In the genomic region with DNA sequence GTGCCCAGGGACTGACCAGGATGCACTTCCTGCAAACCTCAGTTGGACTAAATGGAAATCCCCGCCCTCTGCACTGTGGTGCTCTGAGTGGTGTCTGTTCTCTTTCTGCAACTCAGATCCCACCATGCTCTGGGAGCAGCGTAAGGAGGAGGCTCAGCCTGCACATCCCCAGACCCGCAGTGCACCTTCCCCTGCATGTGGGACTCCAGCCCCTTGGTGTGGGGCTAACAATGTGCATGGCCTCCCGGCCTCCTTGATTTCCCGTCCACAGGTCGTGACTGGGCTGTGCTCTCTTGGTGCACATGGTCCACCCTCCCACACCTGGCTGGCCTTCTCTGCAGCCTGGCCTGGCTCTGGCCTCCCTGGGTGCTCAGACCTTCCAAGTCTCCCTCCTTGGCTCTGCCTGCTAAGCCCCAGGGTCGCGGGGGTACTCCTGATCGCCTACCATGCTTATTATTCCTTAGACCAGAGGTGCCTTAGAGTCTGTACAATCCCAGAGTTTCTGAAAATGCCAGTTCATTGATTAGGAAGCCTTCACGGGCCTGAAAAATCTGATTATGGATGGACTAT, we compare ENCODE assay signal across 26 cellular contexts.
"Had no signal": no experiment of that assay in that cellular context is flagged by ENCODE, and none has a peak within 500 bp of the region (broad histone marks: within the 10 kb centered on the region; RNA-seq: fewer than 3 reads in every experiment).

No MANE protein-coding gene starts in this region.

- H3K4me2 ChIP-seq: neural progenitor cell had no signal

- DNase-seq: cerebellar nuclear complex; effector memory CD4-positive, alpha-beta T cell; esophagus squamous epithelium; foreskin melanocyte; glutamatergic neuron; mesenchymal stem cell; mucosa of descending colon; naive B cell; nucleus accumbens; right cardiac atrium; sigmoid colon; stimulated activated CD4-positive, alpha-beta T cell treated with anti-CD3 and anti-CD28 coated beads, Interleukin-2, amount 100 ng/mL, for 24 hours; stimulated activated CD4-positive, alpha-beta T cell treated with anti-CD3 and anti-CD28 coated beads, Interleukin-4, amount 100 ng/mL, for 24 hours; stimulated activated naive CD4-positive, alpha-beta T cell treated with Interleukin-2 at 50 U/mL for 16 hours; stomach; testis; tibial artery; uterus had no signal

- H2AFZ ChIP-seq: neural progenitor cell had no signal

- FAIRE-seq: colon, endothelial cell of umbilical vein, keratinocyte had no signal

- H3K27ac ChIP-seq: esophagus squamous epithelium, neural progenitor cell, prostate gland, sigmoid colon, stomach, testis, tibial artery, upper lobe of left lung, uterus had no signal

- H3K9me3 ChIP-seq: prostate gland, testis, tibial artery, uterus had no signal

- H3K4me1 ChIP-seq: esophagus squamous epithelium, neural progenitor cell, prostate gland, sigmoid colon, stomach, testis, tibial artery, uterus had no signal

- H3K9ac ChIP-seq: neural progenitor cell had no signal

- ATAC-seq: left lobe of liver; mucosa of descending colon; right cardiac atrium; stimulated activated effector memory CD8-positive, alpha-beta T cell treated with anti-CD3 and anti-CD28 coated beads, Interleukin-12 subunit alpha, Interleukin-12 subunit beta, amount 100 ng/mL, for 72 hours had no signal

- H3K36me3 ChIP-seq: esophagus squamous epithelium, neural progenitor cell, prostate gland, sigmoid colon, stomach, tibial artery, upper lobe of left lung, uterus had no signal

- H3K27me3 ChIP-seq: esophagus squamous epithelium, neural progenitor cell, sigmoid colon, stomach, testis, tibial artery, upper lobe of left lung, uterus had no signal

- H3K4me3 ChIP-seq: esophagus squamous epithelium, mucosa of descending colon, neural progenitor cell, prostate gland, sigmoid colon, stomach, testis, tibial artery, upper lobe of left lung, uterus had no signal
